ENCODE assay signal across 6 cellular contexts in genomic region chr5:177402271-177403043, GRCh38. TPM values are rescaled to one million over a fixed set of nuclear protein-coding genes. Genes with fewer than 3 reads are reported as not detected.
DNase-seq lines count a peak whose midpoint lies in the region; ATAC-seq and TF ChIP-seq lines count a peak whose summit lies in the region.

No MANE protein-coding gene starts in this region.

- peak overlapping the region; percentile 53 to 58 (median 57) for H3K4me3 ChIP-seq in esophagus muscularis mucosa

- no peaks in the 10 kb centered on the region for H3K36me3 ChIP-seq in esophagus muscularis mucosa

- no peak for ATAC-seq in GM18870 (IDR thresholded peaks at IDR 0.05; ENCODE audit: unreplicated experiment)

- DNase-seq in AG08396 (ENCODE audit: low spot score) (peak; percentile 65), LoVo (ENCODE audit: low spot score) (peak; percentile 88), esophagus muscularis mucosa (ENCODE audit: extremely low spot score) (no peak)
- DNase-seq in activated CD4-positive, CD25-positive, alpha-beta regulatory T cell treated with anti-CD3 and anti-CD28 coated beads, Interleukin-2, amount 50 U/mL, for 72 hours = peak; percentile 44
- peak; percentile 48 to 52 for DNase-seq in stimulated activated CD4-positive, alpha-beta T cell treated with anti-CD3 and anti-CD28 coated beads, Interleukin-15, amount 100 ng/mL, for 1 hour (ENCODE audit: low read depth in 1 of 2, low spot score in 1 of 2)

- peak; percentile 23 to 32 (median 24) for TF ChIP-seq CTCF in esophagus muscularis mucosa (IDR thresholded peaks at IDR 0.05)

- TF ChIP-seq POLR2A in esophagus muscularis mucosa (IDR thresholded peaks at IDR 0.05; ENCODE audit: low read depth) = no peak

- no peaks in the 10 kb centered on the region for H3K9me3 ChIP-seq in esophagus muscularis mucosa

- H3K27me3 ChIP-seq in esophagus muscularis mucosa = peaks cover 13 to 87% (median 57%) of the 10 kb centered on the region in 4 donors

- no peak overlapping the region for H3K27ac ChIP-seq in esophagus muscularis mucosa (replicated peaks in 1 of 4)

- peaks cover 34 to 48% (median 42%) of the 10 kb centered on the region in 4 donors for H3K4me1 ChIP-seq in esophagus muscularis mucosa

- 19% methylated on average over 11 of the region's 49 CpGs for WGBS in esophagus muscularis mucosa

- intact Hi-C loops in esophagus muscularis mucosa (cut with DNase I) = loop anchor here (1.0 to 5.0 kb wide), 2 partner anchors 52 to 100 kb away; no protein-coding TSS in a partner anchor

- no peak for TF ChIP-seq EP300 in esophagus muscularis mucosa (IDR thresholded peaks at IDR 0.05)

RNA-seq across cellular contexts. Expression of gene PFN3, which starts 2.0 kb away (rescaled TPM):
- total RNA-seq in esophagus muscularis mucosa = not detected

RNA-seq across cellular contexts. Expression of gene F12, which starts 6.9 kb away (rescaled TPM):
- total RNA-seq in esophagus muscularis mucosa = under 1 TPM in 1 of 4 donors, not detected in 3; 0.17 TPM

RNA-seq across cellular contexts. Expression of gene SLC34A1, which starts 18.2 kb away (rescaled TPM):
- total RNA-seq in esophagus muscularis mucosa = not detected

RNA-seq across cellular contexts. Expression of gene GRK6, which starts 24.0 kb away (rescaled TPM):
- total RNA-seq in esophagus muscularis mucosa = 10 to 100 TPM; 29.1 to 44.7 (median 36.3) TPM

RNA-seq across cellular contexts. Expression of gene PRR7, which starts 44.2 kb away (rescaled TPM):
- 1 to 10 TPM in 2 of 4 donors, under 1 TPM in 2; 0.42 to 2.5 (median 1.6) TPM for total RNA-seq in esophagus muscularis mucosa
